ENCODE assay signal across 13 cellular contexts in the genomic region with DNA sequence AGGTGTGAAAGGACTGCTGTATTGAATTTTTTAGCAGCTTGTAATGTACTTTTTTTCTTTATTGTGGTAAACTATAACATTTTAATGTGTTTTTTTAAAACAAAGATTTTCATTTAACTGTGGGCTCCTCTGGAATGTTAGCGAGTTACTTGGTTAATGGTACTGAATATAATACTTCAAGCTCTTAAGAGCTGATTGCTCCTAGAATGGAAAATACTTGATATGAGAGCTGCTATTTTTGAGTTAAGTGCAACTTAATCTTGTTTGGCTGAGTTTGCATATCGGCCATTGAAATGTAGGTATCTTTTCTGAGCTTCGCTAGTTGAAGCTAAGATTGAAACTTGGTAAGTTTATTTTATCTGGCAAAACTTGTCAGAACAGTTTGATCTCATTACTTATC. TPM values are rescaled to one million over a fixed set of nuclear protein-coding genes. Genes with fewer than 3 reads are reported as not detected.
DNase-seq lines count a peak whose midpoint lies in the region; ATAC-seq, FAIRE-seq and TF ChIP-seq lines count a peak whose summit lies in the region.
"Had no signal": no experiment of that assay in that cellular context is flagged by ENCODE, and none has a peak within 500 bp of the region (broad histone marks: within the 10 kb centered on the region; RNA-seq: fewer than 3 reads in every experiment).

No MANE protein-coding gene starts in this region.

- CTCF ChIA-PET in WTC11 (lab: Charles Lee) = interaction anchor here (1.0 to 1.5 kb wide), 3 partner anchors 7 to 15 kb away, joined by 3 to 5 read pairs (median 3); partner anchors contain the start of gene TMBIM6

- H3K27ac ChIP-seq in left ventricle myocardium inferior (replicated peaks) (peak overlapping the region; percentile 68), pancreas (no peak overlapping the region)

- peak overlapping the region; percentile 93 for H3K4me3 Mint-ChIP-seq in activated naive CD4-positive, alpha-beta T cell treated with anti-CD3 and anti-CD28 coated beads, Interleukin-2, amount 50 U/mL, for 24 hours
- no peak overlapping the region for H3K4me3 Mint-ChIP-seq in WTC11
- no peak overlapping the region for H3K4me3 Mint-ChIP-seq in stimulated activated memory B cell treated with anti-CD40 and anti-IgM and Interleukin-4, amounts not matched to agents 10 μg/mL and 1 μg/mL and 100 μg/mL, for 72 hours
- H3K4me3 Mint-ChIP-seq: type B pancreatic cell had no signal

- H3K27me3 ChIP-seq in left ventricle myocardium inferior (ENCODE audit: low read depth) (no peaks in the 10 kb centered on the region), pancreas (no peaks in the 10 kb centered on the region)

- WGBS in pancreas, 2 donors = 37 to 45% methylated on average over 3 of the region's 3 CpGs

- intact Hi-C loops in left ventricle myocardium inferior (cut with micrococcal nuclease) = no loop called here
- intact Hi-C loops in pancreas (cut with DNase I) = no loop called here

- H3K4me3 ChIP-seq in left ventricle myocardium inferior = peak overlapping the region; percentile 37
- no peak overlapping the region for H3K4me3 ChIP-seq in pancreas

- FAIRE-seq in pancreas (lab: Jason Lieb, UNC) = no peak

- H3K36me3 ChIP-seq in left ventricle myocardium inferior = peaks cover 20% of the 10 kb centered on the region
- peaks cover 0 to 10% (median 10%) of the 10 kb centered on the region in 3 donors for H3K36me3 ChIP-seq in pancreas

- H3K36me3 Mint-ChIP-seq in activated naive CD4-positive, alpha-beta T cell treated with anti-CD3 and anti-CD28 coated beads, Interleukin-2, amount 50 U/mL, for 24 hours = peaks cover 24% of the 10 kb centered on the region
- H3K36me3 Mint-ChIP-seq in activated naive CD4-positive, alpha-beta T cell treated with anti-CD3 and anti-CD28 coated beads, Interleukin-2, amount 50 U/mL, for 72 hours = peaks cover 11 to 42% of the 10 kb centered on the region in 2 donors
- H3K36me3 Mint-ChIP-seq in WTC11 = peaks cover 18% of the 10 kb centered on the region
- peaks cover 42% of the 10 kb centered on the region for H3K36me3 Mint-ChIP-seq in stimulated activated memory B cell treated with anti-CD40 and anti-IgM and Interleukin-4, amounts not matched to agents 10 μg/mL and 1 μg/mL and 100 μg/mL, for 72 hours

- H3K27ac Mint-ChIP-seq in activated naive CD4-positive, alpha-beta T cell treated with anti-CD3 and anti-CD28 coated beads, Interleukin-2, amount 50 U/mL, for 24 hours = peak overlapping the region; percentile 98
- peak overlapping the region in 1 of 2 donors; percentile 96 for H3K27ac Mint-ChIP-seq in activated naive CD4-positive, alpha-beta T cell treated with anti-CD3 and anti-CD28 coated beads, Interleukin-2, amount 50 U/mL, for 72 hours
- H3K27ac Mint-ChIP-seq in WTC11 = peak overlapping the region; percentile 74; the same call in 1 of the 2 replicates
- peak overlapping the region; percentile 76 for H3K27ac Mint-ChIP-seq in stimulated activated memory B cell treated with anti-CD40 and anti-IgM and Interleukin-4, amounts not matched to agents 10 μg/mL and 1 μg/mL and 100 μg/mL, for 72 hours

- H3K9me3 Mint-ChIP-seq in activated naive CD4-positive, alpha-beta T cell treated with anti-CD3 and anti-CD28 coated beads, Interleukin-2, amount 50 U/mL, for 24 hours = no peaks in the 10 kb centered on the region
- H3K9me3 Mint-ChIP-seq in activated naive CD4-positive, alpha-beta T cell treated with anti-CD3 and anti-CD28 coated beads, Interleukin-2, amount 50 U/mL, for 72 hours = no peaks in the 10 kb centered on the region
- no peaks in the 10 kb centered on the region for H3K9me3 Mint-ChIP-seq in WTC11
- H3K9me3 Mint-ChIP-seq in stimulated activated memory B cell treated with anti-CD40 and anti-IgM and Interleukin-4, amounts not matched to agents 10 μg/mL and 1 μg/mL and 100 μg/mL, for 72 hours = no peaks in the 10 kb centered on the region
- H3K9me3 Mint-ChIP-seq: type B pancreatic cell had no signal

- no peaks in the 10 kb centered on the region for H3K27me3 Mint-ChIP-seq in activated naive CD4-positive, alpha-beta T cell treated with anti-CD3 and anti-CD28 coated beads, Interleukin-2, amount 50 U/mL, for 24 hours
- no peaks in the 10 kb centered on the region for H3K27me3 Mint-ChIP-seq in WTC11 (ENCODE audit: low read depth)
- no peaks in the 10 kb centered on the region for H3K27me3 Mint-ChIP-seq in stimulated activated memory B cell treated with anti-CD40 and anti-IgM and Interleukin-4, amounts not matched to agents 10 μg/mL and 1 μg/mL and 100 μg/mL, for 72 hours
- H3K27me3 Mint-ChIP-seq: type B pancreatic cell had no signal

- no peaks in the 10 kb centered on the region for H3K9me3 ChIP-seq in left ventricle myocardium inferior (replicated peaks)
- H3K9me3 ChIP-seq in pancreas = no peaks in the 10 kb centered on the region

- DNase-seq in activated naive CD4-positive, alpha-beta T cell treated with anti-CD3 and anti-CD28 coated beads, Interleukin-2, amount 50 U/mL, for 72 hours (ENCODE audit: low spot score in 2 of 2) = no peak
- DNase-seq in WTC11 (ENCODE audit: low spot score) (no peak), left ventricle myocardium inferior (no peak), SIG-M5 treated with dmso at 0.1 percent for 504 hours (lab: John Stamatoyannopoulos, UW; ENCODE audit: unreplicated experiment) (no peak), dedifferentiated amniotic fluid mesenchymal stem cell (ENCODE audit: extremely low spot score) (no peak), pancreas (no peak)
- DNase-seq: dermis blood vessel endothelial cell, NCI-H1436, NCI-H526, posterior cingulate gyrus had no signal

- ATAC-seq in activated naive CD4-positive, alpha-beta T cell treated with anti-CD3 and anti-CD28 coated beads, Interleukin-2, amount 50 U/mL, for 72 hours = no peak
- ATAC-seq in WTC11 (no peak), pancreas (no peak)
- no peak for ATAC-seq in stimulated activated memory B cell treated with anti-CD40 and anti-IgM and Interleukin-4, amounts not matched to agents 10 μg/mL and 1 μg/mL and 100 μg/mL, for 72 hours

- H3K4me1 Mint-ChIP-seq in activated naive CD4-positive, alpha-beta T cell treated with anti-CD3 and anti-CD28 coated beads, Interleukin-2, amount 50 U/mL, for 24 hours = peaks cover 88% of the 10 kb centered on the region
- H3K4me1 Mint-ChIP-seq in WTC11 = peaks cover 34% of the 10 kb centered on the region
- peaks cover 81% of the 10 kb centered on the region for H3K4me1 Mint-ChIP-seq in stimulated activated memory B cell treated with anti-CD40 and anti-IgM and Interleukin-4, amounts not matched to agents 10 μg/mL and 1 μg/mL and 100 μg/mL, for 72 hours

- H3K4me1 ChIP-seq in left ventricle myocardium inferior = peaks cover 100% of the 10 kb centered on the region
- peaks cover 18 to 44% (median 43%) of the 10 kb centered on the region in 3 donors for H3K4me1 ChIP-seq in pancreas

- POLR2A ChIA-PET in WTC11 (lab: Charles Lee) = no interaction called here

- TF ChIP-seq CTCF in WTC11 (IDR thresholded peaks at IDR 0.05) (no peak), left ventricle myocardium inferior (IDR thresholded peaks at IDR 0.05; ENCODE audit: borderline replicate concordance) (no peak), pancreas (IDR thresholded peaks at IDR 0.05) (no peak)

TF ChIP-seq in WTC11, 78 proteins besides CTCF, POLR2A, EP300 and RAD21 (continues in another document):
- TF ChIP-seq ZMAT4 (CRISPR knock-in tag; IDR thresholded peaks at IDR 0.05) (no peak), NFE2L1 (CRISPR knock-in tag; IDR thresholded peaks at IDR 0.05) (no peak), FOXJ3 (CRISPR knock-in tag; IDR thresholded peaks at IDR 0.05; ENCODE audit: borderline replicate concordance) (no peak)
- TF ChIP-seq, protein P1, sequence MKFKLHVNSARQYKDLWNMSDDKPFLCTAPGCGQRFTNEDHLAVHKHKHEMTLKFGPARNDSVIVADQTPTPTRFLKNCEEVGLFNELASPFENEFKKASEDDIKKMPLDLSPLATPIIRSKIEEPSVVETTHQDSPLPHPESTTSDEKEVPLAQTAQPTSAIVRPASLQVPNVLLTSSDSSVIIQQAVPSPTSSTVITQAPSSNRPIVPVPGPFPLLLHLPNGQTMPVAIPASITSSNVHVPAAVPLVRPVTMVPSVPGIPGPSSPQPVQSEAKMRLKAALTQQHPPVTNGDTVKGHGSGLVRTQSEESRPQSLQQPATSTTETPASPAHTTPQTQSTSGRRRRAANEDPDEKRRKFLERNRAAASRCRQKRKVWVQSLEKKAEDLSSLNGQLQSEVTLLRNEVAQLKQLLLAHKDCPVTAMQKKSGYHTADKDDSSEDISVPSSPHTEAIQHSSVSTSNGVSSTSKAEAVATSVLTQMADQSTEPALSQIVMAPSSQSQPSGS (CRISPR knock-in tag; IDR thresholded peaks at IDR 0.05; ENCODE audit: borderline replicate concordance, low read depth) = no peak
- TF ChIP-seq, protein P2, sequence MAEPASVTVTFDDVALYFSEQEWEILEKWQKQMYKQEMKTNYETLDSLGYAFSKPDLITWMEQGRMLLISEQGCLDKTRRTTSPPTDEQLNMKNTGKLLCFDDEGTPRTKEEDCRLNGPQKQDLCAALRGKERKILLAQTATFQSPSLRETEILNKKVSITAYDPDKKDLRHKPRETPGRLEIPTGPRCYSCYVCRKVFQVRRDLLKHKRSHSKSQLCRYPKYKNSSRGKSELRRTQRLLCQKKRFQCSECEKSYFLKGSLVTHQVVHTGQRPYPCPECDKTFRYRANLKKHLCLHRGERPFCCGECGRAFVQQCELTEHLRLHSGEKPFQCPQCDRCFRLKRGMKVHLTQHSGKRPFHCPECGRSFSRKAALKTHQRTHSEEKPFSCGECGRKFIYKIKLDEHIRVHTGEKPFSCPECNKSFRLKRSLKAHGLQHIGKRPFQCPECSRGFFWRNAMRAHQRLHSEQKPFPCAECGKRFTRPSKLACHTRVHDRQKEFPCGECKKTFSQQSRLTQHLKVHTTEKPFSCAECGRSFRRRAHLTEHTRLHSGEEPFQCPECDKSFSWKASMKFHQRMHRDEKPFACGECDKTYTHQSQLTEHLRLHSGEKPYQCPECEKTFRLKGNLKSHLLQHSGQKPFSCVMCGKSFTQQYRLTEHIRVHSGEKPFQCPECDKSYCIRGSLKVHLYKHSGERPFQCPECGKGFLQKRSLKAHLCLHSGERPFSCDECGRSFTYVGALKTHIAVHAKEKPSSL (CRISPR knock-in tag; conservative IDR thresholded peaks at IDR 0.05) = no peak

RNA-seq across cellular contexts. Expression of gene TMBIM6, which starts 7.4 kb away (rescaled TPM):
- total RNA-seq in activated naive CD4-positive, alpha-beta T cell treated with anti-CD3 and anti-CD28 coated beads, Interleukin-2, amount 50 U/mL, for 72 hours = 100 to 1,000 TPM; 361 to 467 TPM
- total RNA-seq in WTC11 (2021) (402 to 417 TPM (median 412 TPM) in 3 replicates), left ventricle myocardium inferior (215 TPM), pancreas (100 to 1,000 TPM; 223 to 367 (median 300) TPM)
- polyA plus RNA-seq in pancreas = 100 to 1,000 TPM in 1 of 2 donors, 10 to 100 TPM in 1; 71.1 to 197 TPM

RNA-seq across cellular contexts. Expression of gene FMNL3, which starts 41.6 kb away (rescaled TPM):
- total RNA-seq in activated naive CD4-positive, alpha-beta T cell treated with anti-CD3 and anti-CD28 coated beads, Interleukin-2, amount 50 U/mL, for 72 hours = 10 to 100 TPM; 25.9 to 27.6 TPM
- total RNA-seq in WTC11 (2021) (15.2 to 19.3 TPM (median 15.6 TPM) in 3 replicates), left ventricle myocardium inferior (10.4 TPM), pancreas (10 to 100 TPM in 1 of 6 donors, 1 to 10 TPM in 5; 1.8 to 13.5 (median 2.7) TPM)
- polyA plus RNA-seq in pancreas = 1 to 10 TPM; 2.9 to 3.1 TPM
